ENCODE assay signal across 19 cellular contexts in the genomic region with DNA sequence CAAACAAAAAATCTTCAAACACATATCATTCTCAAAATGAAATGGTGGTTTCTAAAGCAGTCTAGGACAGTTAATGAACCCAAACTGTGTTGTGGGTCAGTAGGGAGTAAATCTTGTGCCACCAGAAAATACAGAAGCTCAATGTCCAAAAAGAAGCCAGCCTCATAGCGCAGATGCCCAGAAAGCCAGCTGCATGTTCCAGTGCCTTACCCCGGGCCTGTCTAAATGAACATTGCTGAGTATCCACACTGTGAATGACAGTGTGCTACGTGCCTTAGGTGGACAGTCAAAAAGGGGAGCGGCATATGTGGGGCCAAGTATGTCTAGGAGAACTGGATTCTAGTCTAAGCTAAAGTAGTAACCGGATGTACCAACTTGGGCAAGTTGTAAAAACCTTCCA. TPM values are rescaled to one million over a fixed set of nuclear protein-coding genes. Genes with fewer than 3 reads are reported as not detected.
DNase-seq lines count a peak whose midpoint lies in the region; ATAC-seq and TF ChIP-seq lines count a peak whose summit lies in the region.
"Had no signal": no experiment of that assay in that cellular context is flagged by ENCODE, and none has a peak within 500 bp of the region (broad histone marks: within the 10 kb centered on the region; RNA-seq: fewer than 3 reads in every experiment).

No MANE protein-coding gene starts in this region.

- H3K36me3 Mint-ChIP-seq in activated T-cell treated with anti-CD3 and anti-CD28 coated beads, Interleukin-2, amount 50 U/mL, for 24 hours (ENCODE audit: low read depth) = peaks cover 89% of the 10 kb centered on the region
- H3K36me3 Mint-ChIP-seq in T-helper 17 cell (ENCODE audit: low read depth) = peaks cover 7% of the 10 kb centered on the region
- H3K36me3 Mint-ChIP-seq in endothelial cell (ENCODE audit: low read depth, unreplicated experiment) = peaks cover 10% of the 10 kb centered on the region
- H3K36me3 Mint-ChIP-seq in neural progenitor cell = peaks cover 24% of the 10 kb centered on the region

- H3K9ac ChIP-seq in neural progenitor cell = no peak overlapping the region

- H3K4me2 ChIP-seq in neural progenitor cell = peak overlapping the region; percentile 61

- H3K4me3 ChIP-seq in neural progenitor cell (no peak overlapping the region), coronary artery (no peak overlapping the region)
- H3K4me3 ChIP-seq: testis had no signal

- DNase-seq in activated T-cell treated with anti-CD3 and anti-CD28 coated beads, Interleukin-2, amount 50 U/mL, for 24 hours = no peak
- DNase-seq in activated T-cell treated with anti-CD3 and anti-CD28 coated beads for 4 hours (no peak), T-helper 17 cell (no peak), endothelial cell (ENCODE audit: low spot score) (no peak), neural progenitor cell (ENCODE audit: low spot score) (no peak), coronary artery (ENCODE audit: low spot score) (no peak), NCI-H345 (lab: John Stamatoyannopoulos, UW) (no peak)
- DNase-seq: dermis blood vessel endothelial cell, KBM-7, midbrain, NCI-H1930, NCI-H524, T1000, testis had no signal

- no peaks in the 10 kb centered on the region for H3K36me3 ChIP-seq in neural progenitor cell

- H3K4me1 Mint-ChIP-seq in activated T-cell treated with anti-CD3 and anti-CD28 coated beads, Interleukin-2, amount 50 U/mL, for 24 hours (ENCODE audit: low read depth) = peaks cover 100% of the 10 kb centered on the region
- H3K4me1 Mint-ChIP-seq in T-helper 17 cell = peaks cover 88% of the 10 kb centered on the region
- peaks cover 83% of the 10 kb centered on the region for H3K4me1 Mint-ChIP-seq in endothelial cell (ENCODE audit: unreplicated experiment)
- peaks cover 53% of the 10 kb centered on the region for H3K4me1 Mint-ChIP-seq in neural progenitor cell

- H3K79me2 ChIP-seq in neural progenitor cell (ENCODE audit: low read depth) = peaks cover 99% of the 10 kb centered on the region

- H3K9me3 Mint-ChIP-seq in activated T-cell treated with anti-CD3 and anti-CD28 coated beads, Interleukin-2, amount 50 U/mL, for 24 hours = no peaks in the 10 kb centered on the region
- H3K9me3 Mint-ChIP-seq in endothelial cell (ENCODE audit: unreplicated experiment) (no peaks in the 10 kb centered on the region), neural progenitor cell (no peaks in the 10 kb centered on the region)

- H4K20me1 ChIP-seq in neural progenitor cell (ENCODE audit: low read depth) = peaks cover 79% of the 10 kb centered on the region

- H3K27me3 ChIP-seq in neural progenitor cell = no peaks in the 10 kb centered on the region
- H3K27me3 ChIP-seq: testis had no signal

- no peak overlapping the region for H2AFZ ChIP-seq in neural progenitor cell (replicated peaks)

- peaks cover 64% of the 10 kb centered on the region for H3K4me1 ChIP-seq in neural progenitor cell
- H3K4me1 ChIP-seq: testis had no signal

- peak overlapping the region; percentile 16 for H3K4me3 Mint-ChIP-seq in activated T-cell treated with anti-CD3 and anti-CD28 coated beads, Interleukin-2, amount 50 U/mL, for 24 hours
- H3K4me3 Mint-ChIP-seq in T-helper 17 cell (no peak overlapping the region), endothelial cell (ENCODE audit: unreplicated experiment) (peak overlapping the region; percentile 37), neural progenitor cell (no peak overlapping the region)

- TF ChIP-seq CTCF in endothelial cell (IDR thresholded peaks at IDR 0.05; ENCODE audit: unreplicated experiment) = no peak
- no peak for TF ChIP-seq CTCF in neural progenitor cell (IDR thresholded peaks at IDR 0.05)
- TF ChIP-seq CTCF in coronary artery (IDR thresholded peaks at IDR 0.05) = no peak

- peak overlapping the region; percentile 98 for H3K27ac Mint-ChIP-seq in activated T-cell treated with anti-CD3 and anti-CD28 coated beads, Interleukin-2, amount 50 U/mL, for 24 hours
- H3K27ac Mint-ChIP-seq in T-helper 17 cell = peak overlapping the region; percentile 56
- H3K27ac Mint-ChIP-seq in endothelial cell (ENCODE audit: unreplicated experiment) = peak overlapping the region; percentile 42
- H3K27ac Mint-ChIP-seq in neural progenitor cell = no peak overlapping the region

- no peaks in the 10 kb centered on the region for H3K27me3 Mint-ChIP-seq in activated T-cell treated with anti-CD3 and anti-CD28 coated beads, Interleukin-2, amount 50 U/mL, for 24 hours
- H3K27me3 Mint-ChIP-seq in T-helper 17 cell (no peaks in the 10 kb centered on the region), endothelial cell (ENCODE audit: unreplicated experiment) (peaks cover 3% of the 10 kb centered on the region), neural progenitor cell (ENCODE audit: insufficient read depth, low read depth) (no peaks in the 10 kb centered on the region)

- H3K9me3 ChIP-seq in T-helper 17 cell (ENCODE audit: control insufficient read depth, low read length, poor library complexity, severe bottlenecking) = no peaks in the 10 kb centered on the region
- no peaks in the 10 kb centered on the region for H3K9me3 ChIP-seq in neural progenitor cell (ENCODE audit: low read depth)
- H3K9me3 ChIP-seq: testis had no signal

- TF ChIP-seq POLR2A in GM18505 (IDR thresholded peaks at IDR 0.05; ENCODE audit: borderline replicate concordance, extremely low read depth, insufficient read depth, insufficient read length) = no peak

- ATAC-seq in T-helper 17 cell (no peak), GM18505 (IDR thresholded peaks at IDR 0.05; ENCODE audit: unreplicated experiment) (no peak)
- ATAC-seq: left lobe of liver, SK-N-SH treated with all-trans-retinoic acid at 6 μM for 48 hours had no signal

- H3K27ac ChIP-seq in neural progenitor cell (peak overlapping the region; percentile 31), coronary artery (no peak overlapping the region)
- H3K27ac ChIP-seq: C4-2B, RWPE1, testis had no signal

- H3F3A ChIP-seq in neural progenitor cell (ENCODE audit: low read depth) = peaks cover 29% of the 10 kb centered on the region

RNA-seq across cellular contexts. Expression of a gene that starts 10.9 kb away (rescaled TPM):
- total RNA-seq in T-helper 17 cell (100 to 1,000 TPM; 455 to 472 TPM), endothelial cell (ENCODE audit: unreplicated experiment) (474 TPM), neural progenitor cell (ENCODE audit: low replicate concordance) (149 and 167 TPM in 2 replicates)

Comparison
In these comparisons a context has a peak if more than half of its experiments do, and no peak if none do; other contexts are left out.
1. H3K4me3 Mint-ChIP-seq: peak in activated T-cell treated with anti-CD3 and anti-CD28 coated beads, Interleukin-2, amount 50 U/mL, for 24 hours (single experiment) and endothelial cell (single experiment); none in T-helper 17 cell (single experiment) and neural progenitor cell (single experiment).